16 cellular contexts compared by ENCODE assay signal in genomic region chr19:3005345-3005744, GRCh38. TPM values are rescaled to one million over a fixed set of nuclear protein-coding genes. Genes with fewer than 3 reads are reported as not detected.
A peak's percentile ranks its signal among the peaks of the same experiment; 100 is the strongest.
DNase-seq lines count a peak whose midpoint lies in the region; ATAC-seq and TF ChIP-seq lines count a peak whose summit lies in the region.
"Had no signal": no experiment of that assay in that cellular context is flagged by ENCODE, and none has a peak within 500 bp of the region (broad histone marks: within the 10 kb centered on the region; RNA-seq: fewer than 3 reads in every experiment).

No MANE protein-coding gene starts in this region.

- no peaks in the 10 kb centered on the region for H3K9me3 ChIP-seq in osteoblast (ENCODE audit: low read depth, low read length)
- H3K9me3 ChIP-seq: BLaER1 treated with 17β-estradiol and CSF1 and Interleukin-3, amounts not matched to agents 10 nM and 100 nM had no signal

- DNase-seq in D341Med (ENCODE audit: low spot score) (peak; percentile 21), left kidney (ENCODE audit: low read depth, low spot score) (peak; percentile 44), osteoblast (ENCODE audit: insufficient read length, low spot score, missing footprints) (peak; percentile 59), A172 (ENCODE audit: low spot score) (no peak), ACHN (no peak)
- DNase-seq: 8988T; CD8-positive, alpha-beta memory T cell; DMS79 treated with DMSO at 0.1 percent for 48 hours; GF-D8; GOT3; HCEC 1CT had no signal

- H2AFZ ChIP-seq in osteoblast (ENCODE audit: low read length), result no peak overlapping the region

- no peak overlapping the region for H3K4me2 ChIP-seq in osteoblast (ENCODE audit: insufficient read depth, low read length)
- H3K4me2 ChIP-seq: BLaER1 treated with 17β-estradiol and CSF1 and Interleukin-3, amounts not matched to agents 10 nM and 100 nM had no signal

- H3K79me2 ChIP-seq in osteoblast (ENCODE audit: insufficient read depth, low read length), result no peaks in the 10 kb centered on the region

- no peaks in the 10 kb centered on the region for H4K20me1 ChIP-seq in osteoblast (ENCODE audit: insufficient read depth, low read length)
- H4K20me1 ChIP-seq: BLaER1 treated with 17β-estradiol and CSF1 and Interleukin-3, amounts not matched to agents 10 nM and 100 nM had no signal

- H3K4me1 ChIP-seq in osteoblast (ENCODE audit: insufficient read depth, low read length), result no peaks in the 10 kb centered on the region

- no peak overlapping the region for H3K4me3 ChIP-seq in osteoblast (ENCODE audit: insufficient read depth, low read length)
- H3K4me3 ChIP-seq: BLaER1 treated with 17β-estradiol and CSF1 and Interleukin-3, amounts not matched to agents 10 nM and 100 nM had no signal

- ATAC-seq in SK-N-SH treated with all-trans-retinoic acid at 6 μM for 48 hours (peak; percentile 32; the same call in 1 of the 3 replicates), GM21576 (IDR thresholded peaks at IDR 0.05; ENCODE audit: unreplicated experiment) (no peak)

- H3K27me3 ChIP-seq in osteoblast (ENCODE audit: insufficient read depth, low read length), result no peaks in the 10 kb centered on the region
- H3K27me3 ChIP-seq: BLaER1 treated with 17β-estradiol and CSF1 and Interleukin-3, amounts not matched to agents 10 nM and 100 nM had no signal

- no peak for TF ChIP-seq CTCF in osteoblast (IDR thresholded peaks at IDR 0.05; ENCODE audit: extremely low read depth, low read depth, low read length)

- H3K36me3 ChIP-seq in osteoblast (ENCODE audit: insufficient read depth, low read length), result no peaks in the 10 kb centered on the region
- H3K36me3 ChIP-seq: BLaER1 treated with 17β-estradiol and CSF1 and Interleukin-3, amounts not matched to agents 10 nM and 100 nM had no signal

- in situ Hi-C loops in ACHN (cut with HindIII; ENCODE audit: low pct_ligation_motif_present, low pct_unique_long_range_greater_than_20kb, low sequenced_read_pairs), result no loop called here

- H3K27ac ChIP-seq in osteoblast (ENCODE audit: low read depth, low read length), result no peak overlapping the region
- H3K27ac ChIP-seq: BLaER1 treated with 17β-estradiol and CSF1 and Interleukin-3, amounts not matched to agents 10 nM and 100 nM had no signal

TF ChIP-seq in SK-N-SH treated with all-trans-retinoic acid at 6 μM for 48 hours, 23 proteins besides CTCF, POLR2A, EP300 and RAD21:
- no peak for TF ChIP-seq ISL1 (CRISPR knock-in tag; IDR thresholded peaks at IDR 0.05)
- TF ChIP-seq, protein P1, sequence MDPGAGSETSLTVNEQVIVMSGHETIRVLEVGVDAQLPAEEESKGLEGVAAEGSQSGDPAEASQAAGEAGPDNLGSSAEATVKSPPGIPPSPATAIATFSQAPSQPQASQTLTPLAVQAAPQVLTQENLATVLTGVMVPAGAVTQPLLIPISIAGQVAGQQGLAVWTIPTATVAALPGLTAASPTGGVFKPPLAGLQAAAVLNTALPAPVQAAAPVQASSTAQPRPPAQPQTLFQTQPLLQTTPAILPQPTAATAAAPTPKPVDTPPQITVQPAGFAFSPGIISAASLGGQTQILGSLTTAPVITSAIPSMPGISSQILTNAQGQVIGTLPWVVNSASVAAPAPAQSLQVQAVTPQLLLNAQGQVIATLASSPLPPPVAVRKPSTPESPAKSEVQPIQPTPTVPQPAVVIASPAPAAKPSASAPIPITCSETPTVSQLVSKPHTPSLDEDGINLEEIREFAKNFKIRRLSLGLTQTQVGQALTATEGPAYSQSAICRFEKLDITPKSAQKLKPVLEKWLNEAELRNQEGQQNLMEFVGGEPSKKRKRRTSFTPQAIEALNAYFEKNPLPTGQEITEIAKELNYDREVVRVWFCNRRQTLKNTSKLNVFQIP (CRISPR knock-in tag; IDR thresholded peaks at IDR 0.05; ENCODE audit: borderline replicate concordance, low read depth), result no peak
- no peak for TF ChIP-seq RARB (CRISPR knock-in tag; IDR thresholded peaks at IDR 0.05)
- TF ChIP-seq GLIS3 (CRISPR knock-in tag; IDR thresholded peaks at IDR 0.05), result no peak

RNA-seq across cellular contexts. Expression of gene TLE2, which starts 23.7 kb away (rescaled TPM):
- 2.4 and 5.1 TPM in 2 replicates for total RNA-seq in osteoblast
- 2.3 and 2.4 TPM in 2 replicates for total RNA-seq in A172 (2014; rRNA removed; shearing (Covaris generic))

RNA-seq across cellular contexts. Expression of gene TLE6, which starts 28.0 kb away (rescaled TPM):
- under 0.01 and 0.72 TPM in 2 replicates for total RNA-seq in osteoblast
- total RNA-seq in A172 (2014; rRNA removed; shearing (Covaris generic)), result 4.8 and 6.3 TPM in 2 replicates
- total RNA-seq: A673; CD4-positive, alpha-beta T cell had no signal

RNA-seq across cellular contexts. Expression of gene TLE5, which starts 57.0 kb away (rescaled TPM):
- total RNA-seq in osteoblast, result 209 and 211 TPM in 2 replicates
- 521 and 529 TPM in 2 replicates for total RNA-seq in A172 (2014; rRNA removed; shearing (Covaris generic))

Comparison
In these comparisons a context has a peak if more than half of its experiments do, and no peak if none do; other contexts are left out.
1. DNase-seq: peak in D341Med (single experiment), left kidney (single experiment) and osteoblast (single experiment); none in A172 (single experiment) and ACHN (single experiment).